Comparison of ENCODE assay signal across 29 cellular contexts in genomic region chr21:31413698-31414097, GRCh38.
"Had no signal": no experiment of that assay in that cellular context is flagged by ENCODE, and none has a peak within 500 bp of the region (broad histone marks: within the 10 kb centered on the region; RNA-seq: fewer than 3 reads in every experiment).

No MANE protein-coding gene starts in this region.

- H3K4me1 ChIP-seq: adrenal gland, body of pancreas, esophagus muscularis mucosa, foreskin keratinocyte, gastrocnemius medialis had no signal

- ATAC-seq: activated naive CD8-positive, alpha-beta T cell treated with anti-CD3 and anti-CD28 coated beads, Interleukin-2, amount 50 U/mL, for 24 hours; body of pancreas; effector memory CD8-positive, alpha-beta T cell; foreskin keratinocyte; gastrocnemius medialis had no signal

- H3K4me3 Mint-ChIP-seq: activated CD4-positive, alpha-beta memory T cell treated with anti-CD3 and anti-CD28 coated beads, Interleukin-2, amount 10 ng/mL, durations not matched to agents 7 days and 5 days; activated CD4-positive, alpha-beta T cell treated with anti-CD3 and anti-CD28 coated beads, Interleukin-2, amount 10 ng/mL, durations not matched to agents 7 days and 5 days; activated naive CD4-positive, alpha-beta T cell treated with anti-CD3 and anti-CD28 coated beads for 36 hours; activated naive CD4-positive, alpha-beta T cell treated with anti-CD3 and anti-CD28 coated beads, Interleukin-2, amount 50 U/mL, for 24 hours; activated naive CD8-positive, alpha-beta T cell treated with anti-CD3 and anti-CD28 coated beads for 36 hours; activated naive CD8-positive, alpha-beta T cell treated with anti-CD3 and anti-CD28 coated beads, Interleukin-2, amount 50 U/mL, for 24 hours; activated T-helper 1 cell treated with anti-CD3 and anti-CD28 coated beads, Interleukin-12 subunit alpha, Interleukin-12 subunit beta, Interleukin-2, Interleukin-4 antibody, amounts not matched to agents 30 ng/mL and 10 ng/mL and 1 ng/mL, durations not matched to agents 14 hours and 24 hours and 36 hours; effector memory CD8-positive, alpha-beta T cell had no signal

- H3K9me3 ChIP-seq: adrenal gland, body of pancreas, esophagus muscularis mucosa, gastrocnemius medialis had no signal

- H3K27ac Mint-ChIP-seq: activated CD4-positive, alpha-beta memory T cell treated with anti-CD3 and anti-CD28 coated beads, Interleukin-2, amount 10 ng/mL, durations not matched to agents 7 days and 5 days; activated CD4-positive, alpha-beta T cell treated with anti-CD3 and anti-CD28 coated beads, Interleukin-2, amount 10 ng/mL, durations not matched to agents 7 days and 5 days; activated naive CD4-positive, alpha-beta T cell treated with anti-CD3 and anti-CD28 coated beads for 36 hours; activated naive CD4-positive, alpha-beta T cell treated with anti-CD3 and anti-CD28 coated beads, Interleukin-2, amount 50 U/mL, for 24 hours; activated naive CD8-positive, alpha-beta T cell treated with anti-CD3 and anti-CD28 coated beads for 36 hours; activated naive CD8-positive, alpha-beta T cell treated with anti-CD3 and anti-CD28 coated beads, Interleukin-2, amount 50 U/mL, for 24 hours; activated T-helper 2 cell treated with anti-CD3 and anti-CD28 coated beads, Interferon-gamma antibody, Interleukin-2, Interleukin-4, amounts not matched to agents 10 μg/mL and 5 μg/mL and 100 μg/mL, durations not matched to agents 14 hours and 24 hours and 36 hours; effector memory CD8-positive, alpha-beta T cell had no signal

- H3K27ac ChIP-seq: adrenal gland, body of pancreas, esophagus muscularis mucosa, foreskin keratinocyte, gastrocnemius medialis had no signal

- H3K4me3 ChIP-seq: adrenal gland, body of pancreas, esophagus muscularis mucosa, gastrocnemius medialis had no signal

- H3K9me3 Mint-ChIP-seq: effector memory CD8-positive, alpha-beta T cell had no signal

- H3K27me3 Mint-ChIP-seq: activated CD4-positive, alpha-beta memory T cell treated with anti-CD3 and anti-CD28 coated beads, Interleukin-2, amount 10 ng/mL, durations not matched to agents 7 days and 5 days; activated CD4-positive, alpha-beta T cell treated with anti-CD3 and anti-CD28 coated beads, Interleukin-2, amount 10 ng/mL, durations not matched to agents 7 days and 5 days; activated naive CD4-positive, alpha-beta T cell treated with anti-CD3 and anti-CD28 coated beads, Interleukin-2, amount 50 U/mL, for 24 hours; activated naive CD8-positive, alpha-beta T cell treated with anti-CD3 and anti-CD28 coated beads for 36 hours; activated naive CD8-positive, alpha-beta T cell treated with anti-CD3 and anti-CD28 coated beads, Interleukin-2, amount 50 U/mL, for 24 hours; effector memory CD8-positive, alpha-beta T cell had no signal

- H3K36me3 ChIP-seq: adrenal gland, esophagus muscularis mucosa, gastrocnemius medialis had no signal

- DNase-seq: activated CD4-positive, alpha-beta memory T cell treated with anti-CD3 and anti-CD28 coated beads, Interleukin-2, amount 10 ng/mL, durations not matched to agents 7 days and 5 days; activated CD4-positive, alpha-beta T cell treated with anti-CD3 and anti-CD28 coated beads for 1 hour; activated CD4-positive, alpha-beta T cell treated with anti-CD3 and anti-CD28 coated beads for 4 hours; activated CD4-positive, alpha-beta T cell treated with anti-CD3 and anti-CD28 coated beads, Interleukin-2, amount 10 ng/mL, durations not matched to agents 7 days and 5 days; activated CD4-positive, alpha-beta T cell treated with anti-CD3 and anti-CD28 coated beads, Interleukin-2, amount 50 U/mL, for 4 hours; activated effector memory CD4-positive, alpha-beta T cell treated with anti-CD3 and anti-CD28 coated beads, Interleukin-2, amount 50 U/mL, for 16 hours; activated naive CD4-positive, alpha-beta T cell treated with anti-CD3 and anti-CD28 coated beads for 36 hours; activated naive CD8-positive, alpha-beta T cell treated with anti-CD3 and anti-CD28 coated beads for 36 hours; activated naive CD8-positive, alpha-beta T cell treated with anti-CD3 and anti-CD28 coated beads, Interleukin-2, amount 50 U/mL, for 24 hours; activated T-cell treated with anti-CD3 and anti-CD28 coated beads, Interleukin-2, amount 50 U/mL, for 1 hour; activated T-cell treated with anti-CD3 and anti-CD28 coated beads, Interleukin-2, amount 50 U/mL, for 48 hours; adrenal gland; amygdala; aorta; body of pancreas; caudate nucleus; cortex of kidney; dermis blood vessel endothelial cell; effector CD4-positive, alpha-beta T cell; effector memory CD8-positive, alpha-beta T cell; erythroblast; foreskin keratinocyte; gastrocnemius medialis; T-helper 2 cell had no signal

- FAIRE-seq: colon had no signal

- H3K27me3 ChIP-seq: adrenal gland, body of pancreas, esophagus muscularis mucosa, foreskin keratinocyte, gastrocnemius medialis had no signal
